In genomic region chr2:15316370-15316814, GRCh38 we compare ENCODE assay signal across 9 cellular contexts.
A peak's percentile ranks its signal among the peaks of the same experiment; 100 is the strongest.
DNase-seq lines count a peak whose midpoint lies in the region; ATAC-seq and TF ChIP-seq lines count a peak whose summit lies in the region.
"Had no signal": no experiment of that assay in that cellular context is flagged by ENCODE, and none has a peak within 500 bp of the region (broad histone marks: within the 10 kb centered on the region; RNA-seq: fewer than 3 reads in every experiment).

No MANE protein-coding gene starts in this region.

- H3K4me1 Mint-ChIP-seq in activated naive CD8-positive, alpha-beta T cell treated with anti-CD3 and anti-CD28 coated beads, Interleukin-2, amount 10 ng/mL, durations not matched to agents 7 days and 5 days = peaks cover 26% of the 10 kb centered on the region

- H3K9me3 ChIP-seq in spleen = peaks cover 3 to 44% (median 34%) of the 10 kb centered on the region in 8 donors

- POLR2A ChIA-PET in activated naive CD8-positive, alpha-beta T cell treated with anti-CD3 and anti-CD28 coated beads, Interleukin-2, amount 10 ng/mL, durations not matched to agents 7 days and 5 days (lab: Charles Lee) = no interaction called here

- peaks cover 0 to 21% (median 8%) of the 10 kb centered on the region in 6 donors for H3K4me1 ChIP-seq in spleen

- intact Hi-C loops in spleen (cut with DNase I; ENCODE audit: low total_unique reads) = no loop called here

- peak overlapping the region in 1 of 8 donors; percentile 13 for H3K27ac ChIP-seq in spleen
- H3K27ac ChIP-seq: BLaER1 treated with 17β-estradiol and CSF1 and Interleukin-3, amounts not matched to agents 10 nM and 100 nM; thoracic aorta had no signal

- H3K4me3 ChIP-seq in GM12864 (ENCODE audit: low read depth, low read length) (no peak overlapping the region), spleen (no peak overlapping the region)
- H3K4me3 ChIP-seq: BLaER1 treated with 17β-estradiol and CSF1 and Interleukin-3, amounts not matched to agents 10 nM and 100 nM; thoracic aorta had no signal

- H3K36me3 ChIP-seq in spleen = peaks cover 0 to 71% (median 5%) of the 10 kb centered on the region in 6 donors
- H3K36me3 ChIP-seq: thoracic aorta had no signal

- no peaks in the 10 kb centered on the region for H3K27me3 ChIP-seq in spleen (replicated peaks in 1 of 7)
- H3K27me3 ChIP-seq: BLaER1 treated with 17β-estradiol and CSF1 and Interleukin-3, amounts not matched to agents 10 nM and 100 nM had no signal

- DNase-seq in GM12864 (ENCODE audit: low read depth) = peak; percentile 53
- DNase-seq in T-helper 22 cell (ENCODE audit: low read depth) = peak; percentile 12
- DNase-seq in activated naive CD8-positive, alpha-beta T cell treated with anti-CD3 and anti-CD28 coated beads, Interleukin-2, amount 10 ng/mL, durations not matched to agents 7 days and 5 days = peak; percentile 29
- peak; percentile 73 for DNase-seq in spleen
- DNase-seq in NCI-H1417 treated with DMSO at 0.1 percent for 48 hours (lab: John Stamatoyannopoulos, UW) = no peak
- no peak for DNase-seq in DMS153 treated with DMSO at 0.1 percent for 48 hours (lab: John Stamatoyannopoulos, UW; ENCODE audit: unreplicated experiment)

- peaks cover 62% of the 10 kb centered on the region for H3K36me3 Mint-ChIP-seq in activated naive CD8-positive, alpha-beta T cell treated with anti-CD3 and anti-CD28 coated beads, Interleukin-2, amount 10 ng/mL, durations not matched to agents 7 days and 5 days

- H3K4me3 Mint-ChIP-seq in activated naive CD8-positive, alpha-beta T cell treated with anti-CD3 and anti-CD28 coated beads, Interleukin-2, amount 10 ng/mL, durations not matched to agents 7 days and 5 days = no peak overlapping the region

- TF ChIP-seq POLR2A in spleen (IDR thresholded peaks at IDR 0.05) = no peak

- H3K27me3 Mint-ChIP-seq in activated naive CD8-positive, alpha-beta T cell treated with anti-CD3 and anti-CD28 coated beads, Interleukin-2, amount 10 ng/mL, durations not matched to agents 7 days and 5 days = no peaks in the 10 kb centered on the region

- WGBS in spleen, 5 donors = 71 to 92% (median 83%) methylated on average over 3 to 12 of the region's 12 CpGs

- peaks cover 10% of the 10 kb centered on the region for H3K9me3 Mint-ChIP-seq in activated naive CD8-positive, alpha-beta T cell treated with anti-CD3 and anti-CD28 coated beads, Interleukin-2, amount 10 ng/mL, durations not matched to agents 7 days and 5 days

- ATAC-seq in activated naive CD8-positive, alpha-beta T cell treated with anti-CD3 and anti-CD28 coated beads, Interleukin-2, amount 10 ng/mL, durations not matched to agents 7 days and 5 days (ENCODE audit: low read depth) = no peak
- no peak for ATAC-seq in HG03139 (IDR thresholded peaks at IDR 0.05; ENCODE audit: unreplicated experiment)

- TF ChIP-seq CTCF in GM12864 (IDR thresholded peaks at IDR 0.05; ENCODE audit: low read depth, low read length, missing control alignments) (no peak), spleen (IDR thresholded peaks at IDR 0.05 in 8 of 11, conservative IDR thresholded peaks at IDR 0.05 in 3 of 11) (no peak)

- peak overlapping the region; percentile 25 for H3K27ac Mint-ChIP-seq in activated naive CD8-positive, alpha-beta T cell treated with anti-CD3 and anti-CD28 coated beads, Interleukin-2, amount 10 ng/mL, durations not matched to agents 7 days and 5 days

Comparison
In these comparisons a context has a peak if more than half of its experiments do, and no peak if none do; other contexts are left out.
1. DNase-seq: peak in GM12864 (single experiment), T-helper 22 cell (single experiment), activated naive CD8-positive, alpha-beta T cell treated with anti-CD3 and anti-CD28 coated beads, Interleukin-2, amount 10 ng/mL, durations not matched to agents 7 days and 5 days (single experiment) and spleen (single experiment); none in NCI-H1417 treated with DMSO at 0.1 percent for 48 hours (single experiment) and DMS153 treated with DMSO at 0.1 percent for 48 hours (single experiment).